8 cellular contexts compared by ENCODE assay signal in genomic region chr6:26022166-26022510, GRCh38. TPM values are rescaled to one million over a fixed set of nuclear protein-coding genes. Genes with fewer than 3 reads are reported as not detected.
DNase-seq lines count a peak whose midpoint lies in the region; FAIRE-seq and TF ChIP-seq lines count a peak whose summit lies in the region.

No MANE protein-coding gene starts in this region.

- no peak for TF ChIP-seq CTCF in GM12875 (IDR thresholded peaks at IDR 0.05; ENCODE audit: borderline replicate concordance, insufficient read depth, low read depth, low read length)

- peak; percentile 1 for DNase-seq in NCI-H1694 (lab: John Stamatoyannopoulos, UW)
- peak in 4 of 5 donors; percentile 15 to 81 (median 32) for DNase-seq in T-helper 1 cell
- peak; percentile 92 for DNase-seq in dermis blood vessel endothelial cell
- DNase-seq in left kidney (ENCODE audit: low read depth, low spot score), result peak; percentile 94
- peak; percentile 2 for DNase-seq in stimulated activated naive CD4-positive, alpha-beta T cell treated with Interleukin-2 at 50 U/mL for 16 hours (lab: John Stamatoyannopoulos, UW)
- no peak for DNase-seq in activated CD4-positive, CD25-positive, alpha-beta regulatory T cell (lab: John Stamatoyannopoulos, UW)

- peak; percentile 97 for FAIRE-seq in A204.1 (lab: Jason Lieb, UNC)

- H3K4me3 ChIP-seq in GM12875 (ENCODE audit: low read depth, low read length), result peak overlapping the region; percentile 65

RNA-seq across cellular contexts. Expression of gene TRIM38, which starts 59.5 kb away (rescaled TPM):
- total RNA-seq in dermis blood vessel endothelial cell, result 8.9 and 9.9 TPM in 2 replicates

Comparison
In these comparisons a context has a peak if more than half of its experiments do, and no peak if none do; other contexts are left out.
1. DNase-seq: peak in NCI-H1694 (single experiment), T-helper 1 cell (4 of 5), dermis blood vessel endothelial cell (single experiment), left kidney (single experiment) and stimulated activated naive CD4-positive, alpha-beta T cell treated with Interleukin-2 at 50 U/mL for 16 hours (single experiment); none in activated CD4-positive, CD25-positive, alpha-beta regulatory T cell (0 of 4).